Comparison of ENCODE assay signal across 8 cellular contexts in genomic region chr3:132722165-132723023, GRCh38. TPM values are rescaled to one million over a fixed set of nuclear protein-coding genes. Genes with fewer than 3 reads are reported as not detected.
DNase-seq lines count a peak whose midpoint lies in the region; ATAC-seq and TF ChIP-seq lines count a peak whose summit lies in the region.

Gene NPHP3, minus strand, starts transcription at chr3:132722409. Its CDS starts 54 bp downstream, at chr3:132722355.

- no peak for TF ChIP-seq CTCF in activated CD8-positive, alpha-beta T cell treated with anti-CD3 and anti-CD28 coated beads for 36 hours (IDR thresholded peaks at IDR 0.05)
- TF ChIP-seq CTCF in lower lobe of right lung (IDR thresholded peaks at IDR 0.05), result peak; percentile 5

- peak within 1 kb of the TSS; percentile 84 for H3K4me3 ChIP-seq in CD4-positive, CD25-positive, alpha-beta regulatory T cell (ENCODE audit: low read depth, low read length)
- peak within 1 kb of the TSS; percentile 85 to 91 for H3K4me3 ChIP-seq in duodenal mucosa (ENCODE audit: low read depth in 1 of 2, low read length in 2 of 2)
- peak within 1 kb of the TSS; percentile 83 for H3K4me3 ChIP-seq in lower lobe of right lung

- H3K27me3 ChIP-seq in CD4-positive, CD25-positive, alpha-beta regulatory T cell (ENCODE audit: control insufficient read depth, insufficient read depth, low read length), result no peaks in the 10 kb centered on the region
- H3K27me3 ChIP-seq in duodenal mucosa (ENCODE audit: control insufficient read depth in 1 of 2, insufficient read depth in 2 of 2, low read length in 2 of 2) (no peaks in the 10 kb centered on the region), lower lobe of right lung (ENCODE audit: low read depth) (no peaks in the 10 kb centered on the region)

- peak within 1 kb of the TSS; percentile 57 to 90 (median 90) for H3K27ac Mint-ChIP-seq in CD4-positive, CD25-positive, alpha-beta regulatory T cell
- H3K27ac Mint-ChIP-seq in activated CD8-positive, alpha-beta T cell treated with anti-CD3 and anti-CD28 coated beads for 36 hours, result peak within 1 kb of the TSS; percentile 83

- peaks cover 10% of the 10 kb centered on the region for H3K36me3 Mint-ChIP-seq in CD4-positive, CD25-positive, alpha-beta regulatory T cell
- H3K36me3 Mint-ChIP-seq in activated CD8-positive, alpha-beta T cell treated with anti-CD3 and anti-CD28 coated beads for 36 hours (ENCODE audit: low read depth), result peaks cover 23% of the 10 kb centered on the region

- H3K9me3 ChIP-seq in CD4-positive, CD25-positive, alpha-beta regulatory T cell (ENCODE audit: control insufficient read depth in 2 of 2, low read length in 2 of 2), result no peaks in the 10 kb centered on the region
- no peaks in the 10 kb centered on the region for H3K9me3 ChIP-seq in duodenal mucosa (ENCODE audit: control insufficient read depth in 1 of 2, low read length in 2 of 2)
- H3K9me3 ChIP-seq in lower lobe of right lung, result no peaks in the 10 kb centered on the region

- peak within 1 kb of the TSS; percentile 92 to 99 (median 96) for H3K4me3 Mint-ChIP-seq in CD4-positive, CD25-positive, alpha-beta regulatory T cell
- H3K4me3 Mint-ChIP-seq in activated CD8-positive, alpha-beta T cell treated with anti-CD3 and anti-CD28 coated beads for 36 hours, result peak within 1 kb of the TSS; percentile 91

- peak; percentile 89 to 97 (median 95) for DNase-seq in CD4-positive, CD25-positive, alpha-beta regulatory T cell
- DNase-seq in HK-2 (ENCODE audit: unreplicated experiment) (peak; percentile 100), NCI-H82 treated with DMSO at 0.1 percent for 48 hours (lab: John Stamatoyannopoulos, UW; ENCODE audit: unreplicated experiment) (peak; percentile 88), lower lobe of right lung (peak; percentile 97)
- DNase-seq in activated CD8-positive, alpha-beta T cell treated with anti-CD3 and anti-CD28 coated beads for 36 hours, result peak; percentile 97
- DNase-seq in stimulated activated CD4-positive, alpha-beta T cell treated with anti-CD3 and anti-CD28 coated beads, TNF-alpha, amount 100 ng/mL, for 4 hours (ENCODE audit: low read depth in 3 of 3), result peak; percentile 96 to 99 (median 98)

- peak; percentile 79 to 80 for ATAC-seq in CD4-positive, CD25-positive, alpha-beta regulatory T cell (ENCODE audit: low read depth in 2 of 2)
- ATAC-seq in GM19452 (IDR thresholded peaks at IDR 0.05; ENCODE audit: unreplicated experiment) (peak; percentile 78), lower lobe of right lung (peak; percentile 94 to 95)
- peak; percentile 85 for ATAC-seq in activated CD8-positive, alpha-beta T cell treated with anti-CD3 and anti-CD28 coated beads for 36 hours

- peak within 1 kb of the TSS; percentile 76 for H3K27ac ChIP-seq in CD4-positive, CD25-positive, alpha-beta regulatory T cell (ENCODE audit: insufficient read depth, low read length, poor library complexity, severe bottlenecking)
- H3K27ac ChIP-seq in duodenal mucosa (ENCODE audit: low read depth, low read length) (peak within 1 kb of the TSS; percentile 89), lower lobe of right lung (peak within 1 kb of the TSS; percentile 99)

- intact Hi-C loops in activated CD8-positive, alpha-beta T cell treated with anti-CD3 and anti-CD28 coated beads for 36 hours (cut with micrococcal nuclease), result no loop called here
- intact Hi-C loops in lower lobe of right lung (cut with DNase I), result no loop called here

- no peaks in the 10 kb centered on the region for H3K9me3 Mint-ChIP-seq in CD4-positive, CD25-positive, alpha-beta regulatory T cell
- H3K9me3 Mint-ChIP-seq in activated CD8-positive, alpha-beta T cell treated with anti-CD3 and anti-CD28 coated beads for 36 hours, result no peaks in the 10 kb centered on the region

- peaks cover 11% of the 10 kb centered on the region for H3K36me3 ChIP-seq in CD4-positive, CD25-positive, alpha-beta regulatory T cell (ENCODE audit: control insufficient read depth, insufficient read depth, low read length)
- H3K36me3 ChIP-seq in duodenal mucosa (ENCODE audit: control insufficient read depth in 1 of 2, insufficient read depth in 2 of 2, low read length in 2 of 2) (peaks cover 7 to 9% of the 10 kb centered on the region in 2 donors), lower lobe of right lung (peaks cover 22% of the 10 kb centered on the region)

- POLR2A ChIA-PET in activated CD8-positive, alpha-beta T cell treated with anti-CD3 and anti-CD28 coated beads for 36 hours (lab: Charles Lee), result interaction anchor here (1.3 kb wide), 1 partner anchor 852 kb away, joined by 3 read pairs; no protein-coding TSS in a partner anchor

- H3K9ac ChIP-seq in duodenal mucosa (ENCODE audit: low read depth in 1 of 2, low read length in 2 of 2), result peak within 1 kb of the TSS; percentile 78 to 92

- H3K27me3 Mint-ChIP-seq in CD4-positive, CD25-positive, alpha-beta regulatory T cell, result no peaks in the 10 kb centered on the region
- no peaks in the 10 kb centered on the region for H3K27me3 Mint-ChIP-seq in activated CD8-positive, alpha-beta T cell treated with anti-CD3 and anti-CD28 coated beads for 36 hours

- peaks cover 28 to 47% (median 40%) of the 10 kb centered on the region in 4 donors for H3K4me1 Mint-ChIP-seq in CD4-positive, CD25-positive, alpha-beta regulatory T cell
- peaks cover 35% of the 10 kb centered on the region for H3K4me1 Mint-ChIP-seq in activated CD8-positive, alpha-beta T cell treated with anti-CD3 and anti-CD28 coated beads for 36 hours (ENCODE audit: low read depth)

- peaks cover 32% of the 10 kb centered on the region for H3K4me1 ChIP-seq in CD4-positive, CD25-positive, alpha-beta regulatory T cell (ENCODE audit: control insufficient read depth, insufficient read depth, low read length, poor library complexity, severe bottlenecking)
- peaks cover 11 to 24% of the 10 kb centered on the region in 2 donors for H3K4me1 ChIP-seq in duodenal mucosa (ENCODE audit: control insufficient read depth in 1 of 2, insufficient read depth in 2 of 2, low read length in 2 of 2)
- peaks cover 37% of the 10 kb centered on the region for H3K4me1 ChIP-seq in lower lobe of right lung

- CTCF ChIA-PET in activated CD8-positive, alpha-beta T cell treated with anti-CD3 and anti-CD28 coated beads for 36 hours (lab: Charles Lee), result interaction anchor here (0.8 to 1.6 kb wide), 3 partner anchors 46 to 702 kb away, joined by 3 to 8 read pairs (median 4); no protein-coding TSS in a partner anchor

RNA-seq across cellular contexts. Expression of gene NPHP3, which starts in this region (rescaled TPM):
- total RNA-seq in CD4-positive, CD25-positive, alpha-beta regulatory T cell, result 33.0 TPM
- 1 to 10 TPM; 2.0 to 6.5 (median 5.8) TPM for polyA plus RNA-seq in CD4-positive, CD25-positive, alpha-beta regulatory T cell
- 10 to 100 TPM; 14.2 to 15.9 TPM for total RNA-seq in activated CD8-positive, alpha-beta T cell treated with anti-CD3 and anti-CD28 coated beads for 36 hours
- 31.2 TPM for total RNA-seq in lower lobe of right lung

Comparison
In these comparisons a context has a peak if more than half of its experiments do, and no peak if none do; other contexts are left out.
1. Peak in every context shown above with its lines: DNase-seq, ATAC-seq, H3K4me3 ChIP-seq and H3K27ac ChIP-seq.